ENCODE assay signal across 8 cellular contexts in genomic region chr11:130416906-130417305, GRCh38. TPM values are rescaled to one million over a fixed set of nuclear protein-coding genes. Genes with fewer than 3 reads are reported as not detected.
"Had no signal": no experiment of that assay in that cellular context is flagged by ENCODE, and none has a peak within 500 bp of the region (broad histone marks: within the 10 kb centered on the region; RNA-seq: fewer than 3 reads in every experiment).

No MANE protein-coding gene starts in this region.

- H2AFZ ChIP-seq: GM23248 had no signal

- H3K4me3 ChIP-seq: GM23248, HAP-1, K562 had no signal

- H3K36me3 ChIP-seq: HAP-1 had no signal

- H3K27ac ChIP-seq: GM23248 had no signal

- H3K9me3 ChIP-seq: HAP-1 had no signal

- H3K9me3 Mint-ChIP-seq: HFFc6 had no signal

- H3K27ac Mint-ChIP-seq: HFFc6 had no signal

- H3K4me1 ChIP-seq: HAP-1 had no signal

- H3K4me3 Mint-ChIP-seq: HFFc6 had no signal

- H3K9ac ChIP-seq: GM23248 had no signal

- DNase-seq: GM23248, GOT3, HFFc6, KG1 had no signal

RNA-seq across cellular contexts. Expression of gene ADAMTS8, which starts 11.5 kb away (rescaled TPM):
- total RNA-seq: HepG2, HFFc6, HT1080, K562 had no signal
- polyA plus RNA-seq: HepG2, K562 had no signal

RNA-seq across cellular contexts. Expression of gene ADAMTS15, which starts 31.5 kb away (rescaled TPM):
- polyA plus RNA-seq: K562 had no signal
